ENCODE assay signal across 8 cellular contexts in the genomic region with DNA sequence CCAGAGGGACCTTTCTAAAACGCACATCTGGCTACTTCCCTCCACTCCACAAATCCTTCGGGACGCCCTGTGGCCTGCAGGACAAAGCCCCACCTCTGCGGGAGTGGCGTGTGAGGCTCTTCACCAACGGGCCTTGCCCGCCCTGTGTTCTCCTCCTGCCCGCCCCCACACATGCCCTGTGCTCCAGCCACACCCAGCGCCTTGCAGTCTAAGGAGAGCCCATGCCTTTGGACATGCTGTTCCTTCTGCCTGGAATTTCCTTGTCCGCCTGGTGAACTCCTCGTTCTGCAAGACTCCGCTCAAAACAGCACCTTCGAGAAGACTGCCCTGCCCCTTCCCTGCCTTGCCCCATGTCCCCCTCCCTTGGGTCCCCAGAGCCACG. TPM values are rescaled to one million over a fixed set of nuclear protein-coding genes. Genes with fewer than 3 reads are reported as not detected.
DNase-seq lines count a peak whose midpoint lies in the region; ATAC-seq and TF ChIP-seq lines count a peak whose summit lies in the region.
"Had no signal": no experiment of that assay in that cellular context is flagged by ENCODE, and none has a peak within 500 bp of the region (broad histone marks: within the 10 kb centered on the region; RNA-seq: fewer than 3 reads in every experiment).

No MANE protein-coding gene starts in this region.

- TF ChIP-seq CTCF in gastrocnemius medialis (IDR thresholded peaks at IDR 0.05 in 4 of 5, conservative IDR thresholded peaks at IDR 0.05 in 1 of 5): no peak

- no peaks in the 10 kb centered on the region for H3K27me3 ChIP-seq in gastrocnemius medialis

- H3K36me3 ChIP-seq in gastrocnemius medialis: peaks cover 15 to 87% of the 10 kb centered on the region in 2 donors

- H3K4me3 ChIP-seq in gastrocnemius medialis: no peak overlapping the region

- in situ Hi-C loops in gastrocnemius medialis (cut with MboI; ENCODE audit: low sequenced_read_pairs in 4 of 4): no loop called here

- DNase-seq in NCI-H226 (peak; percentile 44), epithelial cell of prostate (ENCODE audit: low read depth, low spot score) (no peak), gastrocnemius medialis (peak in 1 of 2 donors; percentile 53), NCI-H82 treated with DMSO at 0.1 percent for 48 hours (lab: John Stamatoyannopoulos, UW; ENCODE audit: unreplicated experiment) (no peak), NCI-H2029 (lab: John Stamatoyannopoulos, UW) (no peak), HuH-7.5 (ENCODE audit: low spot score) (no peak)
- DNase-seq: foreskin melanocyte; stimulated activated naive CD4-positive, alpha-beta T cell treated with Interleukin-2 at 50 U/mL for 16 hours had no signal

- intact Hi-C loops in gastrocnemius medialis (cut with DNase I; ENCODE audit: low total_unique reads): no loop called here

- peak overlapping the region; percentile 22 for H3K27ac ChIP-seq in epithelial cell of prostate
- peak overlapping the region in 3 of 4 donors; percentile 53 to 62 (median 62) for H3K27ac ChIP-seq in gastrocnemius medialis

- H3K4me1 ChIP-seq in gastrocnemius medialis: peaks cover 12 to 19% of the 10 kb centered on the region in 2 donors

- no peak for ATAC-seq in gastrocnemius medialis

- H3K9me3 ChIP-seq in gastrocnemius medialis: no peaks in the 10 kb centered on the region

- no peak for TF ChIP-seq POLR2A in gastrocnemius medialis (IDR thresholded peaks at IDR 0.05)

RNA-seq across cellular contexts. Expression of a gene that starts 7.4 kb away (rescaled TPM):
- 100 to 1,000 TPM; 216 to 970 (median 375) TPM for total RNA-seq in gastrocnemius medialis

RNA-seq across cellular contexts. Expression of a gene that starts 17.2 kb away (rescaled TPM):
- total RNA-seq in gastrocnemius medialis: 100 to 1,000 TPM; 151 to 205 (median 164) TPM

RNA-seq across cellular contexts. Expression of a gene that starts 17.7 kb away (rescaled TPM):
- total RNA-seq in gastrocnemius medialis: not detected

RNA-seq across cellular contexts. Expression of a gene that starts 28.6 kb away (rescaled TPM):
- total RNA-seq in gastrocnemius medialis: not detected

RNA-seq across cellular contexts. Expression of a gene that starts 47.4 kb away (rescaled TPM):
- total RNA-seq in gastrocnemius medialis: not detected
